In genomic region chr11:6570691-6571427, GRCh38 we compare ENCODE assay signal across 27 cellular contexts. TPM values are rescaled to one million over a fixed set of nuclear protein-coding genes. Genes with fewer than 3 reads are reported as not detected.
DNase-seq lines count a peak whose midpoint lies in the region; ATAC-seq and TF ChIP-seq lines count a peak whose summit lies in the region.
"Had no signal": no experiment of that assay in that cellular context is flagged by ENCODE, and none has a peak within 500 bp of the region (broad histone marks: within the 10 kb centered on the region; RNA-seq: fewer than 3 reads in every experiment).

No MANE protein-coding gene starts in this region.

- H3K4me3 Mint-ChIP-seq in T-helper 17 cell, result no peak overlapping the region
- H3K4me3 Mint-ChIP-seq: activated CD4-positive, alpha-beta T cell treated with anti-CD3 and anti-CD28 coated beads for 36 hours; activated naive CD8-positive, alpha-beta T cell treated with anti-CD3 and anti-CD28 coated beads for 36 hours; CD4-positive, alpha-beta T cell; neural progenitor cell; stimulated activated naive CD8-positive, alpha-beta T cell treated with anti-CD3 and anti-CD28 coated beads, Interleukin-15, Interleukin-2, amounts not matched to agents 100 ng/mL and 50 ng/mL, for 24 hours had no signal

- in situ Hi-C loops in GM23248 (cut with MboI), result no loop called here

- H3K9ac ChIP-seq in endocrine pancreas (ENCODE audit: control insufficient read depth, insufficient read depth, low read length) (peak overlapping the region; percentile 8), muscle layer of colon (ENCODE audit: low read length) (no peak overlapping the region), GM23248 (no peak overlapping the region)
- H3K9ac ChIP-seq: neural progenitor cell had no signal

- H3K9me2 ChIP-seq in GM23248 (ENCODE audit: insufficient read depth), result no peaks in the 10 kb centered on the region

- H3K27ac ChIP-seq in left ventricle myocardium inferior (replicated peaks), result no peak overlapping the region
- H3K27ac ChIP-seq in muscle layer of colon (ENCODE audit: low read depth, low read length), result no peak overlapping the region
- H3K27ac ChIP-seq in left lung, result no peak overlapping the region
- no peak overlapping the region for H3K27ac ChIP-seq in GM23248
- H3K27ac ChIP-seq: ascending aorta, neural progenitor cell, SK-N-MC, skin epidermis, vagina had no signal

- H3K4me3 ChIP-seq in left ventricle myocardium inferior (peak overlapping the region; percentile 47), endocrine pancreas (ENCODE audit: control insufficient read depth, insufficient read depth, low read length) (no peak overlapping the region), muscle layer of colon (ENCODE audit: low read depth in 1 of 2, low read length in 2 of 2) (peak overlapping the region; percentile 10 to 18), left lung (no peak overlapping the region), GM23248 (no peak overlapping the region)
- H3K4me3 ChIP-seq: neural progenitor cell, SK-N-MC, skin epidermis, vagina had no signal

- peaks cover 12% of the 10 kb centered on the region for H3K4me1 Mint-ChIP-seq in T-helper 17 cell
- H3K4me1 Mint-ChIP-seq: activated naive CD8-positive, alpha-beta T cell treated with anti-CD3 and anti-CD28 coated beads for 36 hours had no signal

- ATAC-seq in left lung, result no peak
- ATAC-seq in T-helper 17 cell, result no peak
- ATAC-seq: activated CD4-positive, alpha-beta T cell treated with anti-CD3 and anti-CD28 coated beads for 36 hours had no signal

- peaks cover 8% of the 10 kb centered on the region for H3K36me3 Mint-ChIP-seq in T-helper 17 cell (ENCODE audit: low read depth)

- H3F3A ChIP-seq in GM23248 (ENCODE audit: insufficient read depth), result peaks cover 17% of the 10 kb centered on the region

- DNase-seq in left ventricle myocardium inferior, result no peak
- DNase-seq in cardiac septum (ENCODE audit: low spot score), result no peak
- DNase-seq in HuH-7 (ENCODE audit: low spot score), result no peak
- DNase-seq in left lung, result no peak
- no peak for DNase-seq in T-helper 17 cell
- no peak for DNase-seq in GM23248
- DNase-seq: activated CD4-positive, alpha-beta T cell treated with anti-CD3 and anti-CD28 coated beads for 36 hours; activated CD8-positive, alpha-beta memory T cell treated with anti-CD3 and anti-CD28 coated beads for 24 hours; activated effector memory CD4-positive, alpha-beta T cell treated with anti-CD3 and anti-CD28 coated beads, Interleukin-2, amount 50 U/mL, for 16 hours; activated naive CD8-positive, alpha-beta T cell treated with anti-CD3 and anti-CD28 coated beads for 36 hours; CD4-positive, alpha-beta T cell; HCEC 1CT; islet precursor cell; Kasumi-1; mammary epithelial cell; NCI-H146; NCI-H446 treated with DMSO at 0.1 percent for 48 hours; RPMI8226 had no signal

- H3K4me2 ChIP-seq in GM23248 (ENCODE audit: unreplicated experiment), result no peak overlapping the region
- H3K4me2 ChIP-seq: neural progenitor cell had no signal

- H3K9me3 ChIP-seq in left ventricle myocardium inferior (replicated peaks) (no peaks in the 10 kb centered on the region), endocrine pancreas (ENCODE audit: control insufficient read depth, low read length) (no peaks in the 10 kb centered on the region), muscle layer of colon (ENCODE audit: low read length) (no peaks in the 10 kb centered on the region), left lung (no peaks in the 10 kb centered on the region), T-helper 17 cell (ENCODE audit: control insufficient read depth, low read length, poor library complexity, severe bottlenecking) (no peaks in the 10 kb centered on the region), GM23248 (ENCODE audit: low read depth) (no peaks in the 10 kb centered on the region)
- H3K9me3 ChIP-seq: ascending aorta, vagina had no signal

- no peak for TF ChIP-seq CTCF in left ventricle myocardium inferior (IDR thresholded peaks at IDR 0.05; ENCODE audit: borderline replicate concordance)
- TF ChIP-seq CTCF in left lung (IDR thresholded peaks at IDR 0.05), result no peak

- H4K20me1 ChIP-seq in GM23248 (ENCODE audit: insufficient read depth), result no peaks in the 10 kb centered on the region

- H2AFZ ChIP-seq in GM23248, result no peak overlapping the region
- H2AFZ ChIP-seq: neural progenitor cell had no signal

- no peaks in the 10 kb centered on the region for H3K27me3 Mint-ChIP-seq in T-helper 17 cell
- H3K27me3 Mint-ChIP-seq: activated CD4-positive, alpha-beta T cell treated with anti-CD3 and anti-CD28 coated beads for 36 hours; activated naive CD8-positive, alpha-beta T cell treated with anti-CD3 and anti-CD28 coated beads for 36 hours; CD4-positive, alpha-beta T cell; progenitor cell of endocrine pancreas; stimulated activated naive CD8-positive, alpha-beta T cell treated with anti-CD3 and anti-CD28 coated beads, Interleukin-15, Interleukin-2, amounts not matched to agents 100 ng/mL and 50 ng/mL, for 24 hours had no signal

- H3K36me3 ChIP-seq in left ventricle myocardium inferior (no peaks in the 10 kb centered on the region), endocrine pancreas (ENCODE audit: control insufficient read depth, insufficient read depth, low read length) (no peaks in the 10 kb centered on the region), muscle layer of colon (ENCODE audit: insufficient read depth, low read length) (no peaks in the 10 kb centered on the region), left lung (no peaks in the 10 kb centered on the region), GM23248 (ENCODE audit: low read depth) (no peaks in the 10 kb centered on the region)
- H3K36me3 ChIP-seq: ascending aorta, neural progenitor cell, vagina had no signal

- WGBS in GM23248 (ENCODE audit: low coverage in 1 of 2, low lambda C conversion rate in 2 of 2, missing lambda C conversion rate in 2 of 2), 2 experiments, result 64 to 66% methylated on average over 55 to 62 of the region's 62 CpGs

- H3K4me1 ChIP-seq in left ventricle myocardium inferior (peaks cover 38% of the 10 kb centered on the region), endocrine pancreas (ENCODE audit: control insufficient read depth, insufficient read depth, low read length) (no peaks in the 10 kb centered on the region), muscle layer of colon (ENCODE audit: insufficient read depth, low read length) (peaks cover 27% of the 10 kb centered on the region), left lung (no peaks in the 10 kb centered on the region), GM23248 (ENCODE audit: insufficient read depth) (peaks cover 23% of the 10 kb centered on the region)
- H3K4me1 ChIP-seq: neural progenitor cell had no signal

- H3K27ac Mint-ChIP-seq in T-helper 17 cell, result no peak overlapping the region
- H3K27ac Mint-ChIP-seq: activated CD4-positive, alpha-beta T cell treated with anti-CD3 and anti-CD28 coated beads for 36 hours; activated naive CD8-positive, alpha-beta T cell treated with anti-CD3 and anti-CD28 coated beads for 36 hours; CD4-positive, alpha-beta T cell; neural progenitor cell; progenitor cell of endocrine pancreas; stimulated activated naive CD8-positive, alpha-beta T cell treated with anti-CD3 and anti-CD28 coated beads, Interleukin-15, Interleukin-2, amounts not matched to agents 100 ng/mL and 50 ng/mL, for 24 hours had no signal

- H3K27me3 ChIP-seq in left ventricle myocardium inferior (ENCODE audit: low read depth) (no peaks in the 10 kb centered on the region), endocrine pancreas (ENCODE audit: control insufficient read depth, insufficient read depth, low read length) (no peaks in the 10 kb centered on the region), muscle layer of colon (ENCODE audit: control insufficient read depth in 1 of 2, insufficient read depth in 2 of 2, low read length in 2 of 2) (no peaks in the 10 kb centered on the region), left lung (peaks cover 0 to 11% of the 10 kb centered on the region in 2 donors), GM23248 (replicated peaks; ENCODE audit: insufficient read depth) (no peaks in the 10 kb centered on the region)
- H3K27me3 ChIP-seq: ascending aorta, neural progenitor cell, vagina had no signal

- H3K79me2 ChIP-seq in GM23248 (ENCODE audit: insufficient read depth), result no peaks in the 10 kb centered on the region

- intact Hi-C loops in left ventricle myocardium inferior (cut with micrococcal nuclease), result no loop called here
- intact Hi-C loops in cardiac septum (cut with DNase I), result no loop called here
- intact Hi-C loops in left lung (cut with DNase I), result no loop called here

RNA-seq across cellular contexts. Expression of gene RRP8, which starts 32.6 kb away (rescaled TPM):
- total RNA-seq in left ventricle myocardium inferior (19.2 TPM), cardiac septum (21.3 TPM), left lung (10 to 100 TPM; 18.0 to 19.5 TPM), T-helper 17 cell (10 to 100 TPM; 18.5 to 26.7 TPM)
- total RNA-seq in GM23248 (2014; rRNA removed; shearing (Covaris generic)), result 8.5 and 12.6 TPM in 2 replicates
- 21.3 and 24.4 TPM in 2 replicates for polyA plus RNA-seq in GM23248 (2016; fragmentation: Nextera tagmentation; extraction: Ambion mirVana)

RNA-seq across cellular contexts. Expression of gene ILK, which starts 32.7 kb away (rescaled TPM):
- 192 TPM for total RNA-seq in left ventricle myocardium inferior
- total RNA-seq in cardiac septum, result 229 TPM
- 100 to 1,000 TPM; 155 to 165 TPM for total RNA-seq in left lung
- 10 to 100 TPM; 70.2 to 70.6 TPM for total RNA-seq in T-helper 17 cell
- total RNA-seq in GM23248 (2014; rRNA removed; shearing (Covaris generic)), result 211 and 242 TPM in 2 replicates
- polyA plus RNA-seq in GM23248 (2016; fragmentation: Nextera tagmentation; extraction: Ambion mirVana), result 256 and 264 TPM in 2 replicates

RNA-seq across cellular contexts. Expression of gene TAF10, which starts 41.2 kb away (rescaled TPM):
- 106 TPM for total RNA-seq in left ventricle myocardium inferior
- 126 TPM for total RNA-seq in cardiac septum
- total RNA-seq in left lung, result 100 to 1,000 TPM; 127 TPM
- total RNA-seq in T-helper 17 cell, result 100 to 1,000 TPM; 124 to 132 TPM
- total RNA-seq in GM23248 (2014; rRNA removed; shearing (Covaris generic)), result 35.5 and 67.9 TPM in 2 replicates
- 171 and 172 TPM in 2 replicates for polyA plus RNA-seq in GM23248 (2016; fragmentation: Nextera tagmentation; extraction: Ambion mirVana)

RNA-seq across cellular contexts. Expression of gene TPP1, which starts 48.4 kb away (rescaled TPM):
- 84.2 TPM for total RNA-seq in left ventricle myocardium inferior
- total RNA-seq in cardiac septum, result 72.0 TPM
- 100 to 1,000 TPM; 202 to 264 TPM for total RNA-seq in left lung
- total RNA-seq in T-helper 17 cell, result 10 to 100 TPM; 77.1 to 84.6 TPM
- total RNA-seq in GM23248 (2014; rRNA removed; shearing (Covaris generic)), result 37.6 and 47.6 TPM in 2 replicates
- 65.2 and 66.3 TPM in 2 replicates for polyA plus RNA-seq in GM23248 (2016; fragmentation: Nextera tagmentation; extraction: Ambion mirVana)

Comparison
In these comparisons a context has a peak if more than half of its experiments do, and no peak if none do; other contexts are left out.
1. H3K4me3 ChIP-seq: peak in left ventricle myocardium inferior (single experiment) and muscle layer of colon (2 of 2); none in endocrine pancreas (single experiment), left lung (0 of 2) and GM23248 (single experiment).